1 cellular context compared by ENCODE assay signal in genomic region chr11:77994434-77995362, GRCh38.
A peak's percentile ranks its signal among the peaks of the same experiment; 100 is the strongest.
TF ChIP-seq lines count a peak whose summit lies in the region.

A gene with protein sequence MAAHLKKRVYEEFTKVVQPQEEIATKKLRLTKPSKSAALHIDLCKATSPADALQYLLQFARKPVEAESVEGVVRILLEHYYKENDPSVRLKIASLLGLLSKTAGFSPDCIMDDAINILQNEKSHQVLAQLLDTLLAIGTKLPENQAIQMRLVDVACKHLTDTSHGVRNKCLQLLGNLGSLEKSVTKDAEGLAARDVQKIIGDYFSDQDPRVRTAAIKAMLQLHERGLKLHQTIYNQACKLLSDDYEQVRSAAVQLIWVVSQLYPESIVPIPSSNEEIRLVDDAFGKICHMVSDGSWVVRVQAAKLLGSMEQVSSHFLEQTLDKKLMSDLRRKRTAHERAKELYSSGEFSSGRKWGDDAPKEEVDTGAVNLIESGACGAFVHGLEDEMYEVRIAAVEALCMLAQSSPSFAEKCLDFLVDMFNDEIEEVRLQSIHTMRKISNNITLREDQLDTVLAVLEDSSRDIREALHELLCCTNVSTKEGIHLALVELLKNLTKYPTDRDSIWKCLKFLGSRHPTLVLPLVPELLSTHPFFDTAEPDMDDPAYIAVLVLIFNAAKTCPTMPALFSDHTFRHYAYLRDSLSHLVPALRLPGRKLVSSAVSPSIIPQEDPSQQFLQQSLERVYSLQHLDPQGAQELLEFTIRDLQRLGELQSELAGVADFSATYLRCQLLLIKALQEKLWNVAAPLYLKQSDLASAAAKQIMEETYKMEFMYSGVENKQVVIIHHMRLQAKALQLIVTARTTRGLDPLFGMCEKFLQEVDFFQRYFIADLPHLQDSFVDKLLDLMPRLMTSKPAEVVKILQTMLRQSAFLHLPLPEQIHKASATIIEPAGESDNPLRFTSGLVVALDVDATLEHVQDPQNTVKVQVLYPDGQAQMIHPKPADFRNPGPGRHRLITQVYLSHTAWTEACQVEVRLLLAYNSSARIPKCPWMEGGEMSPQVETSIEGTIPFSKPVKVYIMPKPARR (minus strand): TSS chr11:77994668. CDS start chr11:77994643, 25 bp downstream.

TF ChIP-seq in K562, 482 proteins besides CTCF, POLR2A, EP300 and RAD21 (continued from another document and continues in another):
- TF ChIP-seq STAT6 (CRISPR knock-in tag; IDR thresholded peaks at IDR 0.05) (no peak), HMG20A (CRISPR knock-in tag; conservative IDR thresholded peaks at IDR 0.05) (no peak), RHOXF2B (CRISPR knock-in tag; conservative IDR thresholded peaks at IDR 0.05) (no peak), PHB (CRISPR knock-in tag; IDR thresholded peaks at IDR 0.05) (no peak), DMBX1 (CRISPR knock-in tag; IDR thresholded peaks at IDR 0.05; ENCODE audit: borderline replicate concordance) (peak; percentile 68; the same call in 1 of the 2 replicates), ZNF584 (CRISPR knock-in tag; IDR thresholded peaks at IDR 0.05; ENCODE audit: low read depth) (peak; percentile 7; the same call in 1 of the 2 replicates), STAG1 (CRISPR knock-in tag; IDR thresholded peaks at IDR 0.05; ENCODE audit: borderline replicate concordance) (no peak), HMGN3 (IDR thresholded peaks at IDR 0.05; ENCODE audit: borderline replicate concordance, extremely low read depth, insufficient read length, low read depth, low read length) (no peak), RBM25 (IDR thresholded peaks at IDR 0.05; ENCODE audit: low read depth, low read length, severe bottlenecking) (peak; percentile 73), TCFL5 (CRISPR knock-in tag; conservative IDR thresholded peaks at IDR 0.05) (no peak), EHMT2 (IDR thresholded peaks at IDR 0.05) (no peak), COPS2 (conservative IDR thresholded peaks at IDR 0.05) (no peak), NKRF (IDR thresholded peaks at IDR 0.05; ENCODE audit: borderline replicate concordance) (peak; percentile 88), ZNF384 (IDR thresholded peaks at IDR 0.05; ENCODE audit: low read depth, low read length) (peak; percentile 93), ZNF707 (CRISPR knock-in tag; conservative IDR thresholded peaks at IDR 0.05) (no peak), TEAD2 (tag; IDR thresholded peaks at IDR 0.05) (no peak), ZNF174 (CRISPR knock-in tag; IDR thresholded peaks at IDR 0.05) (no peak), TFAP4 (CRISPR knock-in tag; IDR thresholded peaks at IDR 0.05; ENCODE audit: borderline replicate concordance) (peak; percentile 87), TRIM24 (IDR thresholded peaks at IDR 0.05) (peak in 1 of 2 experiments; percentile 77; a peak in 2 of 4 replicates), GABPB1 (CRISPR knock-in tag; IDR thresholded peaks at IDR 0.05) (peak; percentile 96), TAL1 (IDR thresholded peaks at IDR 0.05) (no peak), TBP (optimal IDR thresholded peaks at IDR 0.05; ENCODE audit: low read depth, low read length) (peak; percentile 89), PBX2 (CRISPR knock-in tag; IDR thresholded peaks at IDR 0.05; ENCODE audit: low read depth) (peak; percentile 55; the same call in 1 of the 2 replicates), PBX2 (tag; conservative IDR thresholded peaks at IDR 0.05; ENCODE audit: low read depth) (peak; percentile 97), ZNF184 (CRISPR knock-in tag; IDR thresholded peaks at IDR 0.05) (no peak), ZNF347 (CRISPR knock-in tag; IDR thresholded peaks at IDR 0.05; ENCODE audit: low read depth) (no peak), ETS2 (tag; IDR thresholded peaks at IDR 0.05; ENCODE audit: borderline replicate concordance, poor library complexity, severe bottlenecking) (no peak), ZNF583 (CRISPR knock-in tag; IDR thresholded peaks at IDR 0.05) (no peak; the same call in 1 of the 2 replicates), MIER1 (IDR thresholded peaks at IDR 0.05; ENCODE audit: low read depth) (no peak), FOXK2 (conservative IDR thresholded peaks at IDR 0.05 in 1 of 2, IDR thresholded peaks at IDR 0.05 in 1 of 2; ENCODE audit: low read depth in 2 of 2) (peak; percentile 94 to 95), TCF15 (CRISPR knock-in tag; IDR thresholded peaks at IDR 0.05) (no peak), MCM3 (IDR thresholded peaks at IDR 0.05) (no peak), DDX20 (tag; IDR thresholded peaks at IDR 0.05; ENCODE audit: low read depth) (no peak), RFX5 (IDR thresholded peaks at IDR 0.05; ENCODE audit: low read depth, low read length) (no peak; the same call in 1 of the 2 replicates), ZNF232 (CRISPR knock-in tag; IDR thresholded peaks at IDR 0.05) (0 out of 2 replicates have a peak, but pooled peaks have one; percentile 33)
- TF ChIP-seq, protein P1, sequence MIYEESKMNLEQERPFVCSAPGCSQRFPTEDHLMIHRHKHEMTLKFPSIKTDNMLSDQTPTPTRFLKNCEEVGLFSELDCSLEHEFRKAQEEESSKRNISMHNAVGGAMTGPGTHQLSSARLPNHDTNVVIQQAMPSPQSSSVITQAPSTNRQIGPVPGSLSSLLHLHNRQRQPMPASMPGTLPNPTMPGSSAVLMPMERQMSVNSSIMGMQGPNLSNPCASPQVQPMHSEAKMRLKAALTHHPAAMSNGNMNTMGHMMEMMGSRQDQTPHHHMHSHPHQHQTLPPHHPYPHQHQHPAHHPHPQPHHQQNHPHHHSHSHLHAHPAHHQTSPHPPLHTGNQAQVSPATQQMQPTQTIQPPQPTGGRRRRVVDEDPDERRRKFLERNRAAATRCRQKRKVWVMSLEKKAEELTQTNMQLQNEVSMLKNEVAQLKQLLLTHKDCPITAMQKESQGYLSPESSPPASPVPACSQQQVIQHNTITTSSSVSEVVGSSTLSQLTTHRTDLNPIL (CRISPR knock-in tag; IDR thresholded peaks at IDR 0.05), result no peak
- TF ChIP-seq, protein P2, sequence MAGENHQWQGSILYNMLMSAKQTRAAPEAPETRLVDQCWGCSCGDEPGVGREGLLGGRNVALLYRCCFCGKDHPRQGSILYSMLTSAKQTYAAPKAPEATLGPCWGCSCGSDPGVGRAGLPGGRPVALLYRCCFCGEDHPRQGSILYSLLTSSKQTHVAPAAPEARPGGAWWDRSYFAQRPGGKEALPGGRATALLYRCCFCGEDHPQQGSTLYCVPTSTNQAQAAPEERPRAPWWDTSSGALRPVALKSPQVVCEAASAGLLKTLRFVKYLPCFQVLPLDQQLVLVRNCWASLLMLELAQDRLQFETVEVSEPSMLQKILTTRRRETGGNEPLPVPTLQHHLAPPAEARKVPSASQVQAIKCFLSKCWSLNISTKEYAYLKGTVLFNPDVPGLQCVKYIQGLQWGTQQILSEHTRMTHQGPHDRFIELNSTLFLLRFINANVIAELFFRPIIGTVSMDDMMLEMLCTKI (IDR thresholded peaks at IDR 0.05; ENCODE audit: partially characterized antibody), result no peak
- TF ChIP-seq, protein P3, sequence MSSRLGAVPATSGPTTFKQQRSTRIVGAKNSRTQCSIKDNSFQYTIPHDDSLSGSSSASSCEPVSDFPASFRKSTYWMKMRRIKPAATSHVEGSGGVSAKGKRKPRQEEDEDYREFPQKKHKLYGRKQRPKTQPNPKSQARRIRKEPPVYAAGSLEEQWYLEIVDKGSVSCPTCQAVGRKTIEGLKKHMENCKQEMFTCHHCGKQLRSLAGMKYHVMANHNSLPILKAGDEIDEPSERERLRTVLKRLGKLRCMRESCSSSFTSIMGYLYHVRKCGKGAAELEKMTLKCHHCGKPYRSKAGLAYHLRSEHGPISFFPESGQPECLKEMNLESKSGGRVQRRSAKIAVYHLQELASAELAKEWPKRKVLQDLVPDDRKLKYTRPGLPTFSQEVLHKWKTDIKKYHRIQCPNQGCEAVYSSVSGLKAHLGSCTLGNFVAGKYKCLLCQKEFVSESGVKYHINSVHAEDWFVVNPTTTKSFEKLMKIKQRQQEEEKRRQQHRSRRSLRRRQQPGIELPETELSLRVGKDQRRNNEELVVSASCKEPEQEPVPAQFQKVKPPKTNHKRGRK (tag; IDR thresholded peaks at IDR 0.05), result no peak
- TF ChIP-seq, protein P4, sequence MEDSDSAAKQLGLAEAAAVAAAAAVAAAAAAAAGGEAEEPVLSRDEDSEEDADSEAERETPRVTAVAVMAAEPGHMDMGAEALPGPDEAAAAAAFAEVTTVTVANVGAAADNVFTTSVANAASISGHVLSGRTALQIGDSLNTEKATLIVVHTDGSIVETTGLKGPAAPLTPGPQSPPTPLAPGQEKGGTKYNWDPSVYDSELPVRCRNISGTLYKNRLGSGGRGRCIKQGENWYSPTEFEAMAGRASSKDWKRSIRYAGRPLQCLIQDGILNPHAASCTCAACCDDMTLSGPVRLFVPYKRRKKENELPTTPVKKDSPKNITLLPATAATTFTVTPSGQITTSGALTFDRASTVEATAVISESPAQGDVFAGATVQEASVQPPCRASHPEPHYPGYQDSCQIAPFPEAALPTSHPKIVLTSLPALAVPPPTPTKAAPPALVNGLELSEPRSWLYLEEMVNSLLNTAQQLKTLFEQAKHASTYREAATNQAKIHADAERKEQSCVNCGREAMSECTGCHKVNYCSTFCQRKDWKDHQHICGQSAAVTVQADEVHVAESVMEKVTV (CRISPR knock-in tag; IDR thresholded peaks at IDR 0.05), result no peak
- TF ChIP-seq, protein P5, sequence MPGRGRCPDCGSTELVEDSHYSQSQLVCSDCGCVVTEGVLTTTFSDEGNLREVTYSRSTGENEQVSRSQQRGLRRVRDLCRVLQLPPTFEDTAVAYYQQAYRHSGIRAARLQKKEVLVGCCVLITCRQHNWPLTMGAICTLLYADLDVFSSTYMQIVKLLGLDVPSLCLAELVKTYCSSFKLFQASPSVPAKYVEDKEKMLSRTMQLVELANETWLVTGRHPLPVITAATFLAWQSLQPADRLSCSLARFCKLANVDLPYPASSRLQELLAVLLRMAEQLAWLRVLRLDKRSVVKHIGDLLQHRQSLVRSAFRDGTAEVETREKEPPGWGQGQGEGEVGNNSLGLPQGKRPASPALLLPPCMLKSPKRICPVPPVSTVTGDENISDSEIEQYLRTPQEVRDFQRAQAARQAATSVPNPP (IDR thresholded peaks at IDR 0.05; ENCODE audit: borderline replicate concordance, insufficient read depth, insufficient read length), result no peak
- TF ChIP-seq, protein P6, sequence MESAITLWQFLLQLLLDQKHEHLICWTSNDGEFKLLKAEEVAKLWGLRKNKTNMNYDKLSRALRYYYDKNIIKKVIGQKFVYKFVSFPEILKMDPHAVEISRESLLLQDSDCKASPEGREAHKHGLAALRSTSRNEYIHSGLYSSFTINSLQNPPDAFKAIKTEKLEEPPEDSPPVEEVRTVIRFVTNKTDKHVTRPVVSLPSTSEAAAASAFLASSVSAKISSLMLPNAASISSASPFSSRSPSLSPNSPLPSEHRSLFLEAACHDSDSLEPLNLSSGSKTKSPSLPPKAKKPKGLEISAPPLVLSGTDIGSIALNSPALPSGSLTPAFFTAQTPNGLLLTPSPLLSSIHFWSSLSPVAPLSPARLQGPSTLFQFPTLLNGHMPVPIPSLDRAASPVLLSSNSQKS (CRISPR knock-in tag; IDR thresholded peaks at IDR 0.05), result no peak
